Comparison of ENCODE assay signal across 16 cellular contexts in the genomic region with DNA sequence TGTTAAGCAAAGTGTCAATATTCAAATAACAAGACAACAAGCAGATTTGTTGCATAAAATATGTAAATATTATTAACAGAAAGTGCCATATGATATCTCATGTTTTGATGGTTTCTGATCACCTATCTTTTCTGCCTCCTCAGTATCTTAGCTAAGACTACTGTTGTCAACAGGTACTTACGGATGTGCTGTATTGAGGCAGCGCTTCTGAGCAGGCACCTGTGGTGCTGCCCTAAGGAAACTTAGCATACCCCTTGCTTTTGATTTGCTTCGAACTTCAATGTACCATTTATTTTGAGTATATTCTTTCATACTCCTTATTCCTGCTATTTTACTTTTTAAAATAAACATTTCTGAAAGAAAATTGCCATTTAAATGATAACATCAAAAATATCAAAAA. TPM values are rescaled to one million over a fixed set of nuclear protein-coding genes. Genes with fewer than 3 reads are reported as not detected.
DNase-seq lines count a peak whose midpoint lies in the region; ATAC-seq, FAIRE-seq and TF ChIP-seq lines count a peak whose summit lies in the region.
"Had no signal": no experiment of that assay in that cellular context is flagged by ENCODE, and none has a peak within 500 bp of the region (broad histone marks: within the 10 kb centered on the region; RNA-seq: fewer than 3 reads in every experiment).

No MANE protein-coding gene starts in this region.

- in situ Hi-C loops in KBM-7 (cut with MboI; ENCODE audit: low pct_unique_long_range_greater_than_20kb, low sequenced_read_pairs): no loop called here

- intact Hi-C loops in Right ventricle myocardium superior (cut with DNase I): loop anchor here (10.0 kb wide), 2 partner anchors 125 to 265 kb away; no protein-coding TSS in a partner anchor

- H3K4me3 ChIP-seq in cardiac muscle cell (peak overlapping the region; percentile 98), fibroblast of the aortic adventitia (ENCODE audit: low read depth, low read length) (peak overlapping the region; percentile 20), MG63 (no peak overlapping the region)
- H3K4me3 ChIP-seq: Peyer's patch had no signal

- H3K27ac ChIP-seq in cardiac muscle cell: peak overlapping the region; percentile 10
- H3K27ac ChIP-seq: C4-2B, Peyer's patch had no signal

- H3K36me3 ChIP-seq in cardiac muscle cell: no peaks in the 10 kb centered on the region
- H3K36me3 ChIP-seq in MG63: no peaks in the 10 kb centered on the region
- H3K36me3 ChIP-seq: Peyer's patch had no signal

- TF ChIP-seq CTCF in cardiac muscle cell (IDR thresholded peaks at IDR 0.05; ENCODE audit: low read depth, low read length) (no peak), fibroblast of the aortic adventitia (IDR thresholded peaks at IDR 0.05; ENCODE audit: insufficient read depth, low read length) (no peak)

- ATAC-seq in Right ventricle myocardium superior (ENCODE audit: poor library complexity): no peak

- H3K9me3 ChIP-seq in cardiac muscle cell (ENCODE audit: low read depth) (no peaks in the 10 kb centered on the region), MG63 (no peaks in the 10 kb centered on the region)
- H3K9me3 ChIP-seq: Peyer's patch had no signal

- H3K27me3 ChIP-seq in cardiac muscle cell (no peaks in the 10 kb centered on the region), MG63 (no peaks in the 10 kb centered on the region)
- H3K27me3 ChIP-seq: Peyer's patch had no signal

- no peak for FAIRE-seq in urothelium cell line (lab: Jason Lieb, UNC)
- FAIRE-seq: HTR-8/SVneo had no signal

- H3K4me1 ChIP-seq in cardiac muscle cell (ENCODE audit: low read depth): peaks cover 55% of the 10 kb centered on the region
- H3K4me1 ChIP-seq: Peyer's patch had no signal

- no peak for DNase-seq in cardiac muscle cell (ENCODE audit: low read depth in 1 of 2, low spot score in 1 of 2)
- no peak for DNase-seq in Right ventricle myocardium superior
- peak; percentile 73 for DNase-seq in NCI-H69 (lab: John Stamatoyannopoulos, UW)
- DNase-seq in fibroblast of the aortic adventitia (ENCODE audit: low read depth): no peak
- DNase-seq in superior temporal gyrus (ENCODE audit: extremely low spot score): peak; percentile 55
- no peak for DNase-seq in MG63
- no peak for DNase-seq in KBM-7
- no peak for DNase-seq in urothelium cell line (ENCODE audit: low spot score)
- DNase-seq: HCEC 1CT, NCI-H1092, NCI-H446, NCI-H748 treated with DMSO at 0.1 percent for 48 hours, Peyer's patch, SIG-M5 had no signal

RNA-seq across cellular contexts. Expression of a gene that starts 5.9 kb away (rescaled TPM):
- total RNA-seq in cardiac muscle cell (23.1 and 51.0 TPM in 2 replicates), Right ventricle myocardium superior (13.5 TPM), fibroblast of the aortic adventitia (ENCODE audit: low replicate concordance) (2.5 and 4.1 TPM in 2 replicates)
- 12.6 and 26.8 TPM in 2 replicates for polyA plus RNA-seq in cardiac muscle cell
- 0.07 and 0.16 TPM in 2 replicates for total RNA-seq in MG63 (2014; rRNA removed; shearing (Covaris generic); ENCODE audit: low replicate concordance)

Comparison
In these comparisons a context has a peak if more than half of its experiments do, and no peak if none do; other contexts are left out.
1. DNase-seq: peak in NCI-H69 (single experiment) and superior temporal gyrus (single experiment); none in cardiac muscle cell (0 of 2), Right ventricle myocardium superior (single experiment), fibroblast of the aortic adventitia (single experiment), MG63 (single experiment), KBM-7 (single experiment) and urothelium cell line (single experiment).